Comparison of ENCODE assay signal across 17 cellular contexts in genomic region chr20:45994761-45995160, GRCh38. TPM values are rescaled to one million over a fixed set of nuclear protein-coding genes. Genes with fewer than 3 reads are reported as not detected.
DNase-seq lines count a peak whose midpoint lies in the region; ATAC-seq, FAIRE-seq and TF ChIP-seq lines count a peak whose summit lies in the region.
"Had no signal": no experiment of that assay in that cellular context is flagged by ENCODE, and none has a peak within 500 bp of the region (broad histone marks: within the 10 kb centered on the region; RNA-seq: fewer than 3 reads in every experiment).

No MANE protein-coding gene starts in this region.

- no peak overlapping the region for H3K4me3 Mint-ChIP-seq in GM23338
- no peak overlapping the region; the same call in 1 of the 2 replicates for H3K4me3 Mint-ChIP-seq in WTC11

- H3K4me3 ChIP-seq in A673 (ENCODE audit: low read depth, low read length, poor library complexity, severe bottlenecking) (no peak overlapping the region), GM23338 (no peak overlapping the region), kidney (ENCODE audit: low read length in 2 of 2) (no peak overlapping the region)
- H3K4me3 ChIP-seq: SJCRH30 had no signal

- no peaks in the 10 kb centered on the region for H4K20me1 ChIP-seq in GM23338 (replicated peaks; ENCODE audit: insufficient read depth)

- peaks cover 14% of the 10 kb centered on the region for H3K27me3 Mint-ChIP-seq in GM23338 (ENCODE audit: insufficient read depth, low read depth, poor library complexity)
- no peaks in the 10 kb centered on the region; the same call in 1 of the 2 replicates for H3K27me3 Mint-ChIP-seq in WTC11 (ENCODE audit: low read depth)

- H3K4me1 Mint-ChIP-seq in GM23338 (peaks cover 25% of the 10 kb centered on the region), WTC11 (peaks cover 46% of the 10 kb centered on the region)

- FAIRE-seq in kidney (lab: Jason Lieb, UNC) = no peak
- FAIRE-seq: GM12891, GM19239 had no signal

- POLR2A ChIA-PET in A673 (lab: Charles Lee; ENCODE audit: low non-redundant PET) = interaction anchor here (0.6 kb wide), 1 partner anchor 8 kb away, joined by 4 read pairs; no protein-coding TSS in a partner anchor
- POLR2A ChIA-PET in WTC11 (lab: Charles Lee) = no interaction called here

- no peaks in the 10 kb centered on the region for H3K36me3 Mint-ChIP-seq in GM23338 (ENCODE audit: low read depth)
- H3K36me3 Mint-ChIP-seq in WTC11 = no peaks in the 10 kb centered on the region

- no peak for TF ChIP-seq CTCF in A673 (conservative IDR thresholded peaks at IDR 0.05; ENCODE audit: low read depth, low read length)
- TF ChIP-seq CTCF in GM23338 (conservative IDR thresholded peaks at IDR 0.05; ENCODE audit: low read depth in 2 of 2) = no peak
- TF ChIP-seq CTCF in WTC11 (IDR thresholded peaks at IDR 0.05) = no peak
- no peak for TF ChIP-seq CTCF in kidney (IDR thresholded peaks at IDR 0.05; ENCODE audit: borderline replicate concordance, extremely low read depth, insufficient read depth)

- H3F3A ChIP-seq in GM23338 (replicated peaks; ENCODE audit: low read depth) = peaks cover 10% of the 10 kb centered on the region; the same call in 1 of the 2 replicates

- H3K9ac ChIP-seq in kidney (ENCODE audit: low read length in 2 of 2) = no peak overlapping the region

- BruUV-seq in A673 (replicated peaks; lab: Mats Ljungman, UMichigan) = no TSS peak

- CTCF ChIA-PET in A673 (lab: Charles Lee) (interaction anchor here (0.9 kb wide), 1 partner anchor 8 kb away, joined by 8 read pairs; no protein-coding TSS in a partner anchor), WTC11 (lab: Charles Lee) (interaction anchor here (0.9 to 11.0 kb wide), 4 partner anchors 8 to 25 kb away, joined by 4 to 114 read pairs (median 6); no protein-coding TSS in a partner anchor)

- H3K4me1 ChIP-seq in A673 (ENCODE audit: insufficient read depth, low read length, poor library complexity, severe bottlenecking) = peaks cover 39% of the 10 kb centered on the region
- peaks cover 12% of the 10 kb centered on the region; the same call in 1 of the 2 replicates for H3K4me1 ChIP-seq in GM23338 (ENCODE audit: insufficient read depth)
- no peaks in the 10 kb centered on the region for H3K4me1 ChIP-seq in kidney (ENCODE audit: control insufficient read depth in 1 of 2, insufficient read depth in 1 of 2, low read depth in 1 of 2, low read length in 2 of 2)
- H3K4me1 ChIP-seq: SJCRH30 had no signal

- H3K9me3 ChIP-seq in A673 (ENCODE audit: low read depth, low read length, poor library complexity, severe bottlenecking) (no peaks in the 10 kb centered on the region), kidney (ENCODE audit: control insufficient read depth in 1 of 2, low read length in 2 of 2) (no peaks in the 10 kb centered on the region)
- H3K9me3 ChIP-seq: SJCRH30 had no signal

- peak overlapping the region; percentile 83 for H3K27ac ChIP-seq in A673 (ENCODE audit: low read depth, low read length, poor library complexity, severe bottlenecking)
- no peak overlapping the region for H3K27ac ChIP-seq in GM23338 (ENCODE audit: low read depth)
- no peak overlapping the region for H3K27ac ChIP-seq in kidney (ENCODE audit: low read depth in 2 of 2, low read length in 2 of 2)
- H3K27ac ChIP-seq: SJCRH30 had no signal

- intact Hi-C loops in A673 (cut with micrococcal nuclease; ENCODE audit: unreplicated experiment) (no loop called here), kidney (cut with DNase I) (no loop called here)

- ATAC-seq in GM23338 (no peak), WTC11 (no peak), HG02571 (IDR thresholded peaks at IDR 0.05; ENCODE audit: unreplicated experiment) (no peak), HG03378 (IDR thresholded peaks at IDR 0.05; ENCODE audit: unreplicated experiment) (no peak)

- no peaks in the 10 kb centered on the region for H3K79me2 ChIP-seq in GM23338 (replicated peaks; ENCODE audit: insufficient read depth)

- no peaks in the 10 kb centered on the region for H3K36me3 ChIP-seq in A673 (ENCODE audit: insufficient read depth, low read length, poor library complexity, severe bottlenecking)
- no peaks in the 10 kb centered on the region for H3K36me3 ChIP-seq in GM23338 (ENCODE audit: insufficient read depth)
- H3K36me3 ChIP-seq in kidney (ENCODE audit: control insufficient read depth in 1 of 2, insufficient read depth in 2 of 2, low read length in 2 of 2) = no peaks in the 10 kb centered on the region
- H3K36me3 ChIP-seq: SJCRH30 had no signal

- no peaks in the 10 kb centered on the region for H3K9me2 ChIP-seq in GM23338 (ENCODE audit: insufficient read depth)

- H3K27ac Mint-ChIP-seq in GM23338 (no peak overlapping the region), WTC11 (0 out of 2 replicates have a peak overlapping the region, but pooled peaks have one; percentile 53)

- H3K9me3 Mint-ChIP-seq in GM23338 (no peaks in the 10 kb centered on the region; the same call in 2 of the 3 replicates), WTC11 (no peaks in the 10 kb centered on the region)

- peak overlapping the region; percentile 5; the same call in 1 of the 2 replicates for H2AFZ ChIP-seq in GM23338

- DNase-seq in A673 (ENCODE audit: low spot score) (no peak), GM23338 (ENCODE audit: low spot score) (no peak), WTC11 (ENCODE audit: low spot score) (no peak), kidney (peak; percentile 14), Ammon's horn (ENCODE audit: low spot score) (no peak)
- DNase-seq: DMS53, Karpas-422, NCI-H1105 treated with DMSO at 0.1 percent for 48 hours, NCI-H187 treated with DMSO at 0.1 percent for 48 hours, NCI-H446 treated with DMSO at 0.1 percent for 48 hours, NCI-H774, SJCRH30, SW 1271 had no signal

- 0 out of 2 replicates have a peak overlapping the region, but pooled peaks have one; percentile 60 for H3K4me2 ChIP-seq in GM23338

- H3K27me3 ChIP-seq in A673 (replicated peaks; ENCODE audit: insufficient read depth, low read depth, low read length, poor library complexity) = no peaks in the 10 kb centered on the region
- no peaks in the 10 kb centered on the region for H3K27me3 ChIP-seq in GM23338 (ENCODE audit: insufficient read depth)

TF ChIP-seq in GM23338, 12 proteins besides CTCF, POLR2A, EP300 and RAD21 (continues in another document):
- no peak for TF ChIP-seq ZNF114 (CRISPR knock-in tag; IDR thresholded peaks at IDR 0.05)

TF ChIP-seq in WTC11, 78 proteins besides CTCF, POLR2A, EP300 and RAD21 (continues in another document):
- TF ChIP-seq ZNF121 (CRISPR knock-in tag; IDR thresholded peaks at IDR 0.05) (peak; percentile 65; the same call in 1 of the 2 replicates), MLX (CRISPR knock-in tag; IDR thresholded peaks at IDR 0.05) (no peak), ATF1 (CRISPR knock-in tag; IDR thresholded peaks at IDR 0.05) (no peak), TCF7 (CRISPR knock-in tag; IDR thresholded peaks at IDR 0.05; ENCODE audit: low read depth) (no peak), IRF2 (CRISPR knock-in tag; IDR thresholded peaks at IDR 0.05; ENCODE audit: borderline replicate concordance, low read depth) (no peak)
- TF ChIP-seq, protein P1, sequence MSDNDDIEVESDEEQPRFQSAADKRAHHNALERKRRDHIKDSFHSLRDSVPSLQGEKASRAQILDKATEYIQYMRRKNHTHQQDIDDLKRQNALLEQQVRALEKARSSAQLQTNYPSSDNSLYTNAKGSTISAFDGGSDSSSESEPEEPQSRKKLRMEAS (CRISPR knock-in tag; IDR thresholded peaks at IDR 0.05) = no peak
- TF ChIP-seq, protein P2, sequence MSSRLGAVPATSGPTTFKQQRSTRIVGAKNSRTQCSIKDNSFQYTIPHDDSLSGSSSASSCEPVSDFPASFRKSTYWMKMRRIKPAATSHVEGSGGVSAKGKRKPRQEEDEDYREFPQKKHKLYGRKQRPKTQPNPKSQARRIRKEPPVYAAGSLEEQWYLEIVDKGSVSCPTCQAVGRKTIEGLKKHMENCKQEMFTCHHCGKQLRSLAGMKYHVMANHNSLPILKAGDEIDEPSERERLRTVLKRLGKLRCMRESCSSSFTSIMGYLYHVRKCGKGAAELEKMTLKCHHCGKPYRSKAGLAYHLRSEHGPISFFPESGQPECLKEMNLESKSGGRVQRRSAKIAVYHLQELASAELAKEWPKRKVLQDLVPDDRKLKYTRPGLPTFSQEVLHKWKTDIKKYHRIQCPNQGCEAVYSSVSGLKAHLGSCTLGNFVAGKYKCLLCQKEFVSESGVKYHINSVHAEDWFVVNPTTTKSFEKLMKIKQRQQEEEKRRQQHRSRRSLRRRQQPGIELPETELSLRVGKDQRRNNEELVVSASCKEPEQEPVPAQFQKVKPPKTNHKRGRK (CRISPR knock-in tag; IDR thresholded peaks at IDR 0.05; ENCODE audit: borderline replicate concordance) = no peak

RNA-seq across cellular contexts. Expression of gene MMP9, which starts 13.9 kb away (rescaled TPM):
- total RNA-seq in A673 (2021) = 2.4 and 2.8 TPM in 2 replicates
- total RNA-seq in GM23338 (2014; rRNA removed; shearing (Covaris generic)) = 5.4 and 5.8 TPM in 2 replicates
- polyA plus RNA-seq in GM23338 (2016; fragmentation: Nextera tagmentation; extraction: Ambion mirVana) = 4.1 and 4.3 TPM in 2 replicates
- 5.8 to 7.1 TPM (median 5.8 TPM) in 3 replicates for total RNA-seq in WTC11 (2021)
- 6.6 TPM for total RNA-seq in kidney
- not detected for polyA plus RNA-seq in kidney (ENCODE audit: insufficient read depth, low read depth, low replicate concordance)

RNA-seq across cellular contexts. Expression of gene ZNF335, which starts 22.8 kb away (rescaled TPM):
- 31.9 and 32.9 TPM in 2 replicates for total RNA-seq in A673 (2021)
- 18.6 and 24.2 TPM in 2 replicates for total RNA-seq in GM23338 (2014; rRNA removed; shearing (Covaris generic))
- polyA plus RNA-seq in GM23338 (2016; fragmentation: Nextera tagmentation; extraction: Ambion mirVana) = 5.7 and 7.4 TPM in 2 replicates
- 16.3 to 20.0 TPM (median 16.4 TPM) in 3 replicates for total RNA-seq in WTC11 (2021)
- total RNA-seq in kidney = 22.3 TPM
- 5.7 TPM for polyA plus RNA-seq in kidney (ENCODE audit: insufficient read depth, low read depth, low replicate concordance)

RNA-seq across cellular contexts. Expression of gene SLC12A5, which starts 34.3 kb away (rescaled TPM):
- total RNA-seq in A673 (2021) (20.0 and 20.9 TPM in 2 replicates), WTC11 (2021) (6.6 to 8.5 TPM (median 7.2 TPM) in 3 replicates), kidney (2.0 TPM)
- 0.35 and 3.5 TPM in 2 replicates for total RNA-seq in GM23338 (2014; rRNA removed; shearing (Covaris generic))
- polyA plus RNA-seq in GM23338 (2016; fragmentation: Nextera tagmentation; extraction: Ambion mirVana) (8.4 and 9.8 TPM in 2 replicates), kidney (ENCODE audit: insufficient read depth, low read depth, low replicate concordance) (2.5 TPM)
